Comparison of ENCODE assay signal across 33 cellular contexts in genomic region chr6:127635091-127635490, GRCh38. TPM values are rescaled to one million over a fixed set of nuclear protein-coding genes. Genes with fewer than 3 reads are reported as not detected.
"Had no signal": no experiment of that assay in that cellular context is flagged by ENCODE, and none has a peak within 500 bp of the region (broad histone marks: within the 10 kb centered on the region; RNA-seq: fewer than 3 reads in every experiment).

No MANE protein-coding gene starts in this region.

- H3K36me3 Mint-ChIP-seq: activated naive CD4-positive, alpha-beta T cell treated with anti-CD3 and anti-CD28 coated beads, Interleukin-2, amount 50 U/mL, for 24 hours had no signal

- H3K27ac Mint-ChIP-seq: activated CD4-positive, alpha-beta T cell treated with anti-CD3 and anti-CD28 coated beads, Interleukin-2, amount 10 ng/mL, durations not matched to agents 24 days and 14 days; activated CD8-positive, alpha-beta T cell treated with anti-CD3 and anti-CD28 coated beads for 36 hours; activated naive CD4-positive, alpha-beta T cell treated with anti-CD3 and anti-CD28 coated beads, Interleukin-2, amount 50 U/mL, for 24 hours; activated naive CD8-positive, alpha-beta T cell treated with anti-CD3 and anti-CD28 coated beads, Interleukin-2, amount 10 ng/mL, durations not matched to agents 7 days and 5 days; activated T-cell treated with anti-CD3 and anti-CD28 coated beads, Interleukin-2, amount 50 U/mL, for 24 hours; activated T-helper 2 cell treated with anti-CD3 and anti-CD28 coated beads, Interferon-gamma antibody, Interleukin-2, Interleukin-4, amounts not matched to agents 10 μg/mL and 5 μg/mL and 100 μg/mL, durations not matched to agents 14 hours and 24 hours and 36 hours had no signal

- H3K27ac ChIP-seq: ascending aorta, cardiac muscle cell, colonic mucosa, SJCRH30, SK-N-MC had no signal

- H3K4me3 ChIP-seq: ascending aorta, cardiac muscle cell, colonic mucosa, K562, SJCRH30, SK-N-MC had no signal

- H3K4me1 Mint-ChIP-seq: activated CD4-positive, alpha-beta T cell treated with anti-CD3 and anti-CD28 coated beads, Interleukin-2, amount 10 ng/mL, durations not matched to agents 24 days and 14 days; activated naive CD4-positive, alpha-beta T cell treated with anti-CD3 and anti-CD28 coated beads, Interleukin-2, amount 50 U/mL, for 24 hours; activated naive CD8-positive, alpha-beta T cell treated with anti-CD3 and anti-CD28 coated beads, Interleukin-2, amount 10 ng/mL, durations not matched to agents 7 days and 5 days; central memory CD8-positive, alpha-beta T cell had no signal

- H3K36me3 ChIP-seq: ascending aorta, cardiac muscle cell, colonic mucosa, SJCRH30 had no signal

- H3K4me1 ChIP-seq: ascending aorta, colonic mucosa, SJCRH30 had no signal

- H3K27me3 ChIP-seq: ascending aorta, cardiac muscle cell, colonic mucosa, SJCRH30 had no signal

- H3K9me3 ChIP-seq: ascending aorta, colonic mucosa, SJCRH30 had no signal

- H3K9me3 Mint-ChIP-seq: activated CD4-positive, alpha-beta T cell treated with anti-CD3 and anti-CD28 coated beads, Interleukin-2, amount 10 ng/mL, durations not matched to agents 24 days and 14 days; activated CD8-positive, alpha-beta T cell treated with anti-CD3 and anti-CD28 coated beads for 36 hours; activated naive CD4-positive, alpha-beta T cell treated with anti-CD3 and anti-CD28 coated beads, Interleukin-2, amount 50 U/mL, for 24 hours; activated naive CD8-positive, alpha-beta T cell treated with anti-CD3 and anti-CD28 coated beads, Interleukin-2, amount 10 ng/mL, durations not matched to agents 7 days and 5 days; activated T-cell treated with anti-CD3 and anti-CD28 coated beads, Interleukin-2, amount 50 U/mL, for 24 hours; activated T-helper 2 cell treated with anti-CD3 and anti-CD28 coated beads, Interferon-gamma antibody, Interleukin-2, Interleukin-4, amounts not matched to agents 10 μg/mL and 5 μg/mL and 100 μg/mL, durations not matched to agents 14 hours and 24 hours and 36 hours; central memory CD8-positive, alpha-beta T cell had no signal

- DNase-seq: activated CD4-positive, alpha-beta T cell treated with anti-CD3 and anti-CD28 coated beads, Interleukin-2, amount 10 ng/mL, durations not matched to agents 24 days and 14 days; activated CD4-positive, alpha-beta T cell treated with anti-CD3 and anti-CD28 coated beads, Interleukin-2, amount 50 U/mL, for 4 hours; activated CD8-positive, alpha-beta T cell treated with anti-CD3 and anti-CD28 coated beads for 36 hours; activated gamma-delta T cell; activated naive CD4-positive, alpha-beta T cell treated with Interleukin-2 at 50 U/mL for 16 hours; activated naive CD8-positive, alpha-beta T cell treated with anti-CD3 and anti-CD28 coated beads, Interleukin-2, amount 10 ng/mL, durations not matched to agents 7 days and 5 days; activated T-cell treated with anti-CD3 and anti-CD28 coated beads, Interleukin-2, amount 50 U/mL, for 24 hours; amygdala; colonic mucosa; NCI-H1048; NCI-H1105 treated with DMSO at 0.1 percent for 48 hours; NCI-H1436; NCI-H187; NCI-H2029 treated with DMSO at 0.1 percent for 48 hours; NCI-H345; NCI-H526 treated with DMSO at 0.1 percent for 48 hours; OCI-M1; SHP77; SJCRH30; T1000 had no signal

- H3K4me3 Mint-ChIP-seq: activated CD4-positive, alpha-beta T cell treated with anti-CD3 and anti-CD28 coated beads, Interleukin-2, amount 10 ng/mL, durations not matched to agents 24 days and 14 days; activated CD8-positive, alpha-beta T cell treated with anti-CD3 and anti-CD28 coated beads for 36 hours; activated naive CD4-positive, alpha-beta T cell treated with anti-CD3 and anti-CD28 coated beads, Interleukin-2, amount 50 U/mL, for 24 hours; activated naive CD8-positive, alpha-beta T cell treated with anti-CD3 and anti-CD28 coated beads, Interleukin-2, amount 10 ng/mL, durations not matched to agents 7 days and 5 days; activated T-cell treated with anti-CD3 and anti-CD28 coated beads, Interleukin-2, amount 50 U/mL, for 24 hours; central memory CD8-positive, alpha-beta T cell had no signal

- H3K27me3 Mint-ChIP-seq: activated CD4-positive, alpha-beta T cell treated with anti-CD3 and anti-CD28 coated beads, Interleukin-2, amount 10 ng/mL, durations not matched to agents 24 days and 14 days; activated naive CD8-positive, alpha-beta T cell treated with anti-CD3 and anti-CD28 coated beads, Interleukin-2, amount 10 ng/mL, durations not matched to agents 7 days and 5 days; central memory CD8-positive, alpha-beta T cell had no signal

- ATAC-seq: activated CD8-positive, alpha-beta T cell treated with anti-CD3 and anti-CD28 coated beads for 36 hours; K562 had no signal

RNA-seq across cellular contexts. Expression of gene C6orf58, which starts 58.1 kb away (rescaled TPM):
- total RNA-seq: activated CD4-positive, alpha-beta T cell treated with anti-CD3 and anti-CD28 coated beads, Interleukin-2, amount 10 ng/mL, durations not matched to agents 24 days and 14 days; activated CD8-positive, alpha-beta T cell treated with anti-CD3 and anti-CD28 coated beads for 36 hours; activated naive CD8-positive, alpha-beta T cell treated with anti-CD3 and anti-CD28 coated beads, Interleukin-2, amount 10 ng/mL, durations not matched to agents 7 days and 5 days; activated T-helper 2 cell treated with anti-CD3 and anti-CD28 coated beads, Interferon-gamma antibody, Interleukin-2, Interleukin-4, amounts not matched to agents 10 μg/mL and 5 μg/mL and 100 μg/mL, durations not matched to agents 14 hours and 24 hours and 36 hours; ascending aorta; cardiac muscle cell; chondrocyte; colonic mucosa; K562; MCF 10A; NCI-H460; RPMI7951; SJCRH30; T-helper 1 cell treated with Interleukin-12 subunit alpha and Interleukin-12 subunit beta and Interleukin-4 antibody, amounts not matched to agents 30 ng/mL and 1 ng/mL, for 36 hours; T-helper 2 cell treated with Interferon-gamma antibody and Interleukin-4, amounts not matched to agents 100 ng/mL and 5 ng/mL, for 36 hours had no signal
